Comparison of ENCODE assay signal across 14 cellular contexts in genomic region chr5:53820119-53820801, GRCh38.
DNase-seq lines count a peak whose midpoint lies in the region; ATAC-seq lines count a peak whose summit lies in the region.
"Had no signal": no experiment of that assay in that cellular context is flagged by ENCODE, and none has a peak within 500 bp of the region (broad histone marks: within the 10 kb centered on the region; RNA-seq: fewer than 3 reads in every experiment).

No MANE protein-coding gene starts in this region.

- CTCF ChIA-PET in T-cell (lab: Charles Lee) = no interaction called here

- H3K4me1 Mint-ChIP-seq in T-cell = no peaks in the 10 kb centered on the region
- H3K4me1 Mint-ChIP-seq: activated CD4-positive, alpha-beta T cell treated with anti-CD3 and anti-CD28 coated beads, Interleukin-2, amount 10 ng/mL, durations not matched to agents 7 days and 5 days; neural crest cell had no signal

- no peaks in the 10 kb centered on the region for H3K36me3 Mint-ChIP-seq in T-cell

- H3K4me3 Mint-ChIP-seq in T-cell = no peak overlapping the region
- H3K4me3 Mint-ChIP-seq: activated CD4-positive, alpha-beta T cell treated with anti-CD3 and anti-CD28 coated beads, Interleukin-2, amount 10 ng/mL, durations not matched to agents 7 days and 5 days; neural crest cell had no signal

- ATAC-seq in GM18907 (IDR thresholded peaks at IDR 0.05; ENCODE audit: unreplicated experiment) (peak; percentile 66), GM21619 (IDR thresholded peaks at IDR 0.05; ENCODE audit: unreplicated experiment) (peak; percentile 63), HG03103 (IDR thresholded peaks at IDR 0.05; ENCODE audit: low read depth, unreplicated experiment) (peak; percentile 58), T-cell (replicated peaks in 1 of 4) (no peak)

- H3K27ac Mint-ChIP-seq in T-cell = no peak overlapping the region
- H3K27ac Mint-ChIP-seq: activated CD4-positive, alpha-beta T cell treated with anti-CD3 and anti-CD28 coated beads, Interleukin-2, amount 10 ng/mL, durations not matched to agents 7 days and 5 days had no signal

- H3K9me3 Mint-ChIP-seq in T-cell = no peaks in the 10 kb centered on the region
- H3K9me3 Mint-ChIP-seq: activated CD4-positive, alpha-beta T cell treated with anti-CD3 and anti-CD28 coated beads, Interleukin-2, amount 10 ng/mL, durations not matched to agents 7 days and 5 days; neural crest cell had no signal

- POLR2A ChIA-PET in T-cell (lab: Charles Lee) = no interaction called here

- DNase-seq in astrocyte of the hippocampus (ENCODE audit: low read depth, low spot score) = peak; percentile 16
- no peak for DNase-seq in foreskin melanocyte
- no peak for DNase-seq in T-cell
- DNase-seq in NCI-H2107 (lab: John Stamatoyannopoulos, UW) = no peak
- DNase-seq in RKO (ENCODE audit: low spot score) = no peak
- DNase-seq: activated CD4-positive, alpha-beta T cell treated with anti-CD3 and anti-CD28 coated beads, Interleukin-2, amount 10 ng/mL, durations not matched to agents 7 days and 5 days; activated naive CD4-positive, alpha-beta T cell treated with anti-CD3 and anti-CD28 coated beads, Interleukin-2, amount 50 U/mL, for 16 hours; kidney glomerular epithelial cell; NCI-H2227 treated with DMSO at 0.1 percent for 48 hours; SJCRH30 had no signal

- peaks cover 7 to 12% of the 10 kb centered on the region in 2 donors for H3K27me3 Mint-ChIP-seq in T-cell

Comparison
In these comparisons a context has a peak if more than half of its experiments do, and no peak if none do; other contexts are left out.
1. ATAC-seq: peak in GM18907 (single experiment), GM21619 (single experiment) and HG03103 (single experiment); none in T-cell (0 of 4).